In genomic region chr1:234768171-234768568, GRCh38 we compare ENCODE assay signal across 13 cellular contexts.
DNase-seq lines count a peak whose midpoint lies in the region; ATAC-seq, FAIRE-seq and TF ChIP-seq lines count a peak whose summit lies in the region.
"Had no signal": no experiment of that assay in that cellular context is flagged by ENCODE, and none has a peak within 500 bp of the region (broad histone marks: within the 10 kb centered on the region; RNA-seq: fewer than 3 reads in every experiment).

No MANE protein-coding gene starts in this region.

- POLR2A ChIA-PET in T-cell (lab: Charles Lee), result interaction anchor here in 1 of 2 donors (0.6 to 1.1 kb wide), 2 partner anchors 14 to 44 kb away, joined by 3 to 7 read pairs; no protein-coding TSS in a partner anchor

- no peaks in the 10 kb centered on the region for H3K27me3 Mint-ChIP-seq in T-cell
- peaks cover 15% of the 10 kb centered on the region for H3K27me3 Mint-ChIP-seq in astrocyte (ENCODE audit: low read depth, unreplicated experiment)

- H3K27me3 ChIP-seq in astrocyte (ENCODE audit: insufficient read depth, low read length), result no peaks in the 10 kb centered on the region
- no peaks in the 10 kb centered on the region for H3K27me3 ChIP-seq in left lung
- no peaks in the 10 kb centered on the region for H3K27me3 ChIP-seq in foreskin keratinocyte
- H3K27me3 ChIP-seq: tibial nerve had no signal

- H3K4me3 ChIP-seq in astrocyte (ENCODE audit: insufficient read depth, low read depth, low read length), result no peak overlapping the region
- no peak overlapping the region for H3K4me3 ChIP-seq in left lung
- H3K4me3 ChIP-seq: tibial nerve had no signal

- H3K9ac ChIP-seq in astrocyte (ENCODE audit: low read length), result no peak overlapping the region

- peak overlapping the region; percentile 50 to 74 (median 53) for H3K4me3 Mint-ChIP-seq in T-cell
- H3K4me3 Mint-ChIP-seq in astrocyte (ENCODE audit: unreplicated experiment), result no peak overlapping the region
- H3K4me3 Mint-ChIP-seq: endodermal cell had no signal

- no peaks in the 10 kb centered on the region for H3K79me2 ChIP-seq in astrocyte (ENCODE audit: insufficient read depth, low read length)

- intact Hi-C loops in left lung (cut with DNase I), result no loop called here

- FAIRE-seq in astrocyte (lab: Jason Lieb, UNC), result no peak

- H3K4me1 Mint-ChIP-seq in T-cell (peaks cover 70 to 83% (median 73%) of the 10 kb centered on the region in 3 donors), astrocyte (ENCODE audit: low read depth, unreplicated experiment) (peaks cover 38% of the 10 kb centered on the region)

- H3K9me3 ChIP-seq in astrocyte (ENCODE audit: insufficient read depth, low read depth, low read length) (no peaks in the 10 kb centered on the region), left lung (no peaks in the 10 kb centered on the region)
- H3K9me3 ChIP-seq: tibial nerve had no signal

- no peak overlapping the region for H3K4me2 ChIP-seq in astrocyte (ENCODE audit: low read length)

- DNase-seq in stimulated activated CD4-positive, alpha-beta T cell treated with anti-CD3 and anti-CD28 coated beads, Interleukin-4, amount 100 ng/mL, for 1 hour, result peak; percentile 35
- no peak for DNase-seq in stimulated activated CD4-positive, alpha-beta T cell treated with anti-CD3 and anti-CD28 coated beads, Interleukin-2, amount 100 ng/mL, for 48 hours
- DNase-seq in T-cell (peak in 5 of 34 experiments; percentile 27 to 40 (median 33)), astrocyte (ENCODE audit: low read depth) (no peak), HCEC 1CT (no peak), left lung (no peak), foreskin keratinocyte (no peak)
- DNase-seq: activated CD4-positive, CD25-positive, alpha-beta regulatory T cell treated with anti-CD3 and anti-CD28 coated beads, Interleukin-2, amount 50 U/mL, for 72 hours; endodermal cell; NCI-H446 had no signal

- no peaks in the 10 kb centered on the region for H4K20me1 ChIP-seq in astrocyte (ENCODE audit: insufficient read depth, low read length)

- CTCF ChIA-PET in T-cell (lab: Charles Lee), result interaction anchor here in 1 of 2 donors (0.5 kb wide), 1 partner anchor 15 kb away, joined by 4 read pairs; no protein-coding TSS in a partner anchor

- H3K4me1 ChIP-seq in astrocyte (ENCODE audit: insufficient read depth, low read length) (peaks cover 28% of the 10 kb centered on the region), left lung (peaks cover 7 to 31% of the 10 kb centered on the region in 2 donors), foreskin keratinocyte (peaks cover 11% of the 10 kb centered on the region)

- ATAC-seq in T-cell (replicated peaks in 1 of 4) (peak in 3 of 4 experiments; percentile 3 to 37 (median 18)), HG03442 (IDR thresholded peaks at IDR 0.05; ENCODE audit: unreplicated experiment) (no peak), left lung (no peak), foreskin keratinocyte (no peak)
- ATAC-seq: Right ventricle myocardium inferior had no signal

- no peak overlapping the region for H3K27ac ChIP-seq in astrocyte (ENCODE audit: low read depth, low read length)
- no peak overlapping the region for H3K27ac ChIP-seq in left lung
- H3K27ac ChIP-seq in foreskin keratinocyte, result no peak overlapping the region
- H3K27ac ChIP-seq: tibial nerve had no signal

- H3K36me3 Mint-ChIP-seq in T-cell (no peaks in the 10 kb centered on the region), astrocyte (ENCODE audit: low read depth, unreplicated experiment) (peaks cover 4% of the 10 kb centered on the region)

- H3K27ac Mint-ChIP-seq in T-cell (peak overlapping the region; percentile 76 to 92), astrocyte (ENCODE audit: unreplicated experiment) (peak overlapping the region; percentile 28)
- H3K27ac Mint-ChIP-seq: endodermal cell had no signal

- no peak overlapping the region for H2AFZ ChIP-seq in astrocyte (ENCODE audit: low read depth, low read length)

- TF ChIP-seq CTCF in astrocyte (IDR thresholded peaks at IDR 0.05; ENCODE audit: insufficient read depth, low read depth, low read length), result no peak
- TF ChIP-seq CTCF in left lung (IDR thresholded peaks at IDR 0.05), result no peak
- TF ChIP-seq CTCF in foreskin keratinocyte (conservative IDR thresholded peaks at IDR 0.05), result no peak

- H3K36me3 ChIP-seq in astrocyte (ENCODE audit: insufficient read depth, low read length), result no peaks in the 10 kb centered on the region
- no peaks in the 10 kb centered on the region for H3K36me3 ChIP-seq in left lung
- H3K36me3 ChIP-seq: tibial nerve had no signal

- H3K9me3 Mint-ChIP-seq in T-cell (no peaks in the 10 kb centered on the region), astrocyte (ENCODE audit: unreplicated experiment) (peaks cover 2% of the 10 kb centered on the region)

Comparison
In these comparisons a context has a peak if more than half of its experiments do, and no peak if none do; other contexts are left out.
1. ATAC-seq: peak in T-cell (3 of 4); none in HG03442 (single experiment), left lung (single experiment) and foreskin keratinocyte (single experiment).